ENCODE assay signal across 27 cellular contexts in the genomic region with DNA sequence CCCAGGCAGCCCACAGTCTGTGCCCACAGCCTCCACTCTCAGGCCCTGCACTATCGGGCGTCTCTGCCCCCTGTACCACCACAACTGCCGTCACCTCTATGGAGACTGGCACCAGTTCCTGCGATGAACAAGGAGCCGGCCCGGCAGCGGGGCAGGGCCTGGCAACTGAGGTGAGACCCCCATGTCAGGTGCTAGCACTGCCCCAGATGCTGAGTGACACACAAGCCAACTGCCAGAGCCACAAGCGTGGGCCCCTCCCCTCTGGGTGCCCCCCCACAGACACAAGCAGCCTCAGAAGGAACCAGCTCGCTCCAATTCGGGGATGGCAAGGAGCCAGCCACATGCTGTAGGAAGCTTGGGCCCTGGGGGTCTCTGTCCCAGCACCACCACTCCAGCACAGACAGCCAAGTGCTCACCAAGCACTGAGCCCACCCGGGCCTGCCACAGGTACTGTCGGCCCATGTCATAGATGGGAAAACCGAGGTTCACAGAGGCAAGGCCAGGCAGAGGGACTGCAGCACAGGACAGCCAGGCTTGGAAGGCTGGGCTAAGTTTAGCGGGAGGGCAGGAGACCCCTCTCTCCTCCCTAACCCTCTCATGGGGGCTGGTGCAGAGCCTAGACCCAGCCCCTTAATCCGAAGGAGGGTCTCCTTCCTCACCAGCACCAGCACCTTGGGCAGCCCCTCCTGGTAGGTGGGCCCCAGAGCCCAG. TPM values are rescaled to one million over a fixed set of nuclear protein-coding genes. Genes with fewer than 3 reads are reported as not detected.
A peak's percentile ranks its signal among the peaks of the same experiment; 100 is the strongest.
DNase-seq lines count a peak whose midpoint lies in the region; TF ChIP-seq lines count a peak whose summit lies in the region.
"Had no signal": no experiment of that assay in that cellular context is flagged by ENCODE, and none has a peak within 500 bp of the region (broad histone marks: within the 10 kb centered on the region; RNA-seq: fewer than 3 reads in every experiment).

No MANE protein-coding gene starts in this region.

- H3K9me3 Mint-ChIP-seq in glutamatergic neuron (ENCODE audit: unreplicated experiment) = peaks cover 2% of the 10 kb centered on the region
- H3K9me3 Mint-ChIP-seq: GM23338, IgD-negative memory B cell, type B pancreatic cell had no signal

- intact Hi-C loops in adrenal gland (cut with DNase I) = no loop called here

- no peak overlapping the region for H3K4me3 ChIP-seq in BLaER1 treated with 17β-estradiol and CSF1 and Interleukin-3, amounts not matched to agents 10 nM and 100 nM
- no peak overlapping the region for H3K4me3 ChIP-seq in WERI-Rb-1 (ENCODE audit: low read depth, low read length)
- H3K4me3 ChIP-seq in neuronal stem cell (ENCODE audit: low read length in 2 of 2) = no peak overlapping the region
- H3K4me3 ChIP-seq in adrenal gland = no peak overlapping the region
- H3K4me3 ChIP-seq: GM23338, Peyer's patch had no signal

- no peak overlapping the region for H3K23ac ChIP-seq in neuronal stem cell (ENCODE audit: low read depth, low read length, poor library complexity)

- no peak overlapping the region for H4K91ac ChIP-seq in neuronal stem cell (ENCODE audit: low read depth, low read length, poor library complexity)

- H3K27ac ChIP-seq in BLaER1 treated with 17β-estradiol and CSF1 and Interleukin-3, amounts not matched to agents 10 nM and 100 nM = no peak overlapping the region
- H3K27ac ChIP-seq in WERI-Rb-1 (peak overlapping the region; percentile 89), neuronal stem cell (replicated peaks; ENCODE audit: low read length) (no peak overlapping the region), adrenal gland (peak overlapping the region in 1 of 5 donors; percentile 65)
- H3K27ac ChIP-seq: heart left ventricle, Peyer's patch had no signal

- peaks cover 38 to 88% (median 74%) of the 10 kb centered on the region in 10 experiments for H3K4me1 ChIP-seq in BLaER1 treated with 17β-estradiol and CSF1 and Interleukin-3, amounts not matched to agents 10 nM and 100 nM
- peaks cover 12 to 19% of the 10 kb centered on the region in 2 donors for H3K4me1 ChIP-seq in neuronal stem cell (ENCODE audit: control insufficient read depth in 2 of 2, insufficient read depth in 1 of 2, low read depth in 1 of 2, low read length in 2 of 2)
- H3K4me1 ChIP-seq in adrenal gland (replicated peaks in 1 of 2) = peaks cover 7 to 17% of the 10 kb centered on the region in 2 donors

- peaks cover 0 to 62% (median 16%) of the 10 kb centered on the region in 11 experiments; a peak in 16 of 22 replicates for H4K20me1 ChIP-seq in BLaER1 treated with 17β-estradiol and CSF1 and Interleukin-3, amounts not matched to agents 10 nM and 100 nM

- DNase-seq in WERI-Rb-1 (no peak), glutamatergic neuron (peak; percentile 25), neuronal stem cell (ENCODE audit: low spot score) (no peak), RPMI8226 (no peak), mesenteric fat pad (ENCODE audit: low spot score) (no peak), adrenal gland (no peak)
- DNase-seq: activated CD4-positive, alpha-beta T cell treated with anti-CD3 and anti-CD28 coated beads for 1 hour; activated CD8-positive, alpha-beta T cell treated with anti-CD3 and anti-CD28 coated beads, Interleukin-2, amount 10 ng/mL, durations not matched to agents 7 days and 5 days; activated effector memory CD4-positive, alpha-beta T cell treated with anti-CD3 and anti-CD28 coated beads, Interleukin-2, amount 50 U/mL, for 16 hours; COR-L47; effector CD4-positive, alpha-beta T cell; left cardiac atrium; NCI-H1105; NCI-H1930; NK-92 treated with Interleukin-12 subunit alpha and Interleukin-12 subunit beta, amount 100 ng/mL, for 24 hours; Peyer's patch had no signal

- peaks cover 4% of the 10 kb centered on the region for H3K79me1 ChIP-seq in neuronal stem cell (ENCODE audit: low read depth, low read length)

- no peaks in the 10 kb centered on the region for H3K36me3 Mint-ChIP-seq in glutamatergic neuron (ENCODE audit: unreplicated experiment)
- H3K36me3 Mint-ChIP-seq: IgD-negative memory B cell, type B pancreatic cell had no signal

- H3K4me1 Mint-ChIP-seq in glutamatergic neuron (ENCODE audit: low read depth, unreplicated experiment) = peaks cover 9% of the 10 kb centered on the region
- H3K4me1 Mint-ChIP-seq: IgD-negative memory B cell had no signal

- TF ChIP-seq POLR2A in adrenal gland (IDR thresholded peaks at IDR 0.05) = no peak

- H3K4me3 Mint-ChIP-seq in glutamatergic neuron (ENCODE audit: unreplicated experiment) = peak overlapping the region; percentile 61
- H3K4me3 Mint-ChIP-seq: activated CD8-positive, alpha-beta T cell treated with anti-CD3 and anti-CD28 coated beads, Interleukin-2, amount 10 ng/mL, durations not matched to agents 7 days and 5 days had no signal

- peak overlapping the region in 2 of 11 experiments; percentile 24 to 28; a peak in 3 of 22 replicates for H3K9ac ChIP-seq in BLaER1 treated with 17β-estradiol and CSF1 and Interleukin-3, amounts not matched to agents 10 nM and 100 nM
- H3K9ac ChIP-seq in neuronal stem cell (ENCODE audit: low read depth, low read length, poor library complexity) = peak overlapping the region; percentile 70

- TF ChIP-seq CTCF in WERI-Rb-1 (IDR thresholded peaks at IDR 0.05; ENCODE audit: low read depth, low read length) (no peak), glutamatergic neuron (IDR thresholded peaks at IDR 0.05; ENCODE audit: partially characterized antibody, unreplicated experiment) (no peak), adrenal gland (IDR thresholded peaks at IDR 0.05) (no peak)

- H2AFZ ChIP-seq in neuronal stem cell (ENCODE audit: low read length) = no peak overlapping the region
- H2AFZ ChIP-seq: GM23338 had no signal

- no peak overlapping the region for H2BK5ac ChIP-seq in neuronal stem cell (ENCODE audit: low read length)

- peak overlapping the region; percentile 38 for H3K14ac ChIP-seq in neuronal stem cell (ENCODE audit: low read length)

- WGBS in neuronal stem cell (ENCODE audit: extremely low coverage in 2 of 2, insufficient read length in 2 of 2, insufficient replicate concordance in 1 of 2), 2 donors = no CpG with 5 or more reads among the region's 15 CpGs
- 82 to 93% (median 89%) methylated on average over 5 to 15 of the region's 15 CpGs for WGBS in adrenal gland, 4 donors

- H3K18ac ChIP-seq in neuronal stem cell (ENCODE audit: low read length) = peak overlapping the region; percentile 57

- H3K9me3 ChIP-seq in BLaER1 treated with 17β-estradiol and CSF1 and Interleukin-3, amounts not matched to agents 10 nM and 100 nM (replicated peaks in 1 of 11) = no peaks in the 10 kb centered on the region
- H3K9me3 ChIP-seq in WERI-Rb-1 (ENCODE audit: severe bottlenecking) (no peaks in the 10 kb centered on the region), neuronal stem cell (replicated peaks in 1 of 2; ENCODE audit: control insufficient read depth in 2 of 2, insufficient read depth in 1 of 2, low read depth in 1 of 2, low read length in 2 of 2) (no peaks in the 10 kb centered on the region), adrenal gland (replicated peaks in 1 of 3) (no peaks in the 10 kb centered on the region)
- H3K9me3 ChIP-seq: heart left ventricle, Peyer's patch had no signal

- no peaks in the 10 kb centered on the region for H3K27me3 Mint-ChIP-seq in glutamatergic neuron (ENCODE audit: unreplicated experiment)

- no peak overlapping the region for H3K4ac ChIP-seq in neuronal stem cell (ENCODE audit: low read length)

- H3K27ac Mint-ChIP-seq in glutamatergic neuron (ENCODE audit: unreplicated experiment) = peak overlapping the region; percentile 82
- H3K27ac Mint-ChIP-seq: activated CD8-positive, alpha-beta T cell treated with anti-CD3 and anti-CD28 coated beads, Interleukin-2, amount 10 ng/mL, durations not matched to agents 7 days and 5 days; GM23338; IgD-negative memory B cell had no signal

- H2BK12ac ChIP-seq in neuronal stem cell (ENCODE audit: low read length) = peak overlapping the region; percentile 58

- H3K4me2 ChIP-seq in BLaER1 treated with 17β-estradiol and CSF1 and Interleukin-3, amounts not matched to agents 10 nM and 100 nM = peak overlapping the region in 10 of 11 experiments; percentile 88 to 95 (median 93); a peak in 18 of 22 replicates
- no peak overlapping the region for H3K4me2 ChIP-seq in neuronal stem cell (ENCODE audit: insufficient read depth, low read length, poor library complexity, severe bottlenecking)
- H3K4me2 ChIP-seq: GM23338 had no signal

- no peaks in the 10 kb centered on the region for H3K36me3 ChIP-seq in BLaER1 treated with 17β-estradiol and CSF1 and Interleukin-3, amounts not matched to agents 10 nM and 100 nM
- H3K36me3 ChIP-seq in WERI-Rb-1 = peaks cover 7% of the 10 kb centered on the region
- H3K36me3 ChIP-seq in neuronal stem cell (replicated peaks in 1 of 2; ENCODE audit: control insufficient read depth in 2 of 2, insufficient read depth in 2 of 2, low read length in 2 of 2) = no peaks in the 10 kb centered on the region
- no peaks in the 10 kb centered on the region for H3K36me3 ChIP-seq in adrenal gland (replicated peaks in 1 of 2)
- H3K36me3 ChIP-seq: heart left ventricle, Peyer's patch had no signal

- H2AK5ac ChIP-seq in neuronal stem cell (ENCODE audit: low read depth, low read length) = peak overlapping the region; percentile 99

- peaks cover 42 to 89% (median 68%) of the 10 kb centered on the region in 11 experiments for H3K27me3 ChIP-seq in BLaER1 treated with 17β-estradiol and CSF1 and Interleukin-3, amounts not matched to agents 10 nM and 100 nM
- H3K27me3 ChIP-seq in WERI-Rb-1 (ENCODE audit: insufficient read depth, low read depth, severe bottlenecking) (no peaks in the 10 kb centered on the region), neuronal stem cell (ENCODE audit: control insufficient read depth in 3 of 3, insufficient read depth in 3 of 3, low read depth in 1 of 3, low read length in 3 of 3) (peaks cover 0 to 11% (median 2%) of the 10 kb centered on the region in 3 experiments), adrenal gland (peaks cover 6% of the 10 kb centered on the region)

- peak overlapping the region; percentile 72 for H2BK120ac ChIP-seq in neuronal stem cell (ENCODE audit: low read depth, low read length)

- H2BK15ac ChIP-seq in neuronal stem cell (ENCODE audit: low read length) = peak overlapping the region; percentile 92

- no peak overlapping the region for H4K8ac ChIP-seq in neuronal stem cell (ENCODE audit: low read depth, low read length)

RNA-seq across cellular contexts. Expression of a gene that starts 1.4 kb away (rescaled TPM):
- total RNA-seq in glutamatergic neuron (ENCODE audit: unreplicated experiment) = 0.29 TPM
- 0.06 TPM for polyA plus RNA-seq in neuronal stem cell (2013, experiment 1 of 2)
- polyA plus RNA-seq in neuronal stem cell (2013, experiment 2 of 2) = 0.04 TPM
- total RNA-seq in mesenteric fat pad = not detected
- total RNA-seq in adrenal gland = not detected
- not detected for polyA plus RNA-seq in adrenal gland
- total RNA-seq: activated CD8-positive, alpha-beta T cell treated with anti-CD3 and anti-CD28 coated beads, Interleukin-2, amount 10 ng/mL, durations not matched to agents 7 days and 5 days; fibroblast of villous mesenchyme; G401; GM23338; heart left ventricle; left cardiac atrium; M059J; omental fat pad; Peyer's patch; T-helper 1 cell treated with Interleukin-12 subunit alpha and Interleukin-12 subunit beta and Interleukin-4 antibody, amounts not matched to agents 30 ng/mL and 1 ng/mL, for 36 hours had no signal
- polyA plus RNA-seq: esophagus, GM23338, heart left ventricle, IgD-negative memory B cell had no signal

RNA-seq across cellular contexts. Expression of a gene that starts 2.2 kb away (rescaled TPM):
- total RNA-seq in glutamatergic neuron (ENCODE audit: unreplicated experiment) (27.0 TPM), mesenteric fat pad (7.9 TPM), adrenal gland (10 to 100 TPM in 4 of 8 donors, 1 to 10 TPM in 4; 3.7 to 17.0 (median 9.9) TPM)
- 5.6 TPM for polyA plus RNA-seq in neuronal stem cell (2013, experiment 1 of 2)
- polyA plus RNA-seq in neuronal stem cell (2013, experiment 2 of 2) = 5.4 TPM
- polyA plus RNA-seq in adrenal gland = 10 to 100 TPM in 2 of 3 donors, under 1 TPM in 1; 0.73 to 23.3 (median 10.6) TPM
- total RNA-seq: M059J had no signal

RNA-seq across cellular contexts. Expression of a gene that starts 58.9 kb away (rescaled TPM):
- 35.1 TPM for total RNA-seq in glutamatergic neuron (ENCODE audit: unreplicated experiment)
- 14.7 TPM for polyA plus RNA-seq in neuronal stem cell (2013, experiment 1 of 2)
- 14.1 TPM for polyA plus RNA-seq in neuronal stem cell (2013, experiment 2 of 2)
- 3.4 TPM for total RNA-seq in mesenteric fat pad
- total RNA-seq in adrenal gland = 10 to 100 TPM in 3 of 8 donors, 1 to 10 TPM in 5; 2.7 to 11.4 (median 8.2) TPM
- 10 to 100 TPM in 2 of 3 donors, under 1 TPM in 1; 0.81 to 55.8 (median 27.2) TPM for polyA plus RNA-seq in adrenal gland
